ENCODE assay signal across 19 cellular contexts in the genomic region with DNA sequence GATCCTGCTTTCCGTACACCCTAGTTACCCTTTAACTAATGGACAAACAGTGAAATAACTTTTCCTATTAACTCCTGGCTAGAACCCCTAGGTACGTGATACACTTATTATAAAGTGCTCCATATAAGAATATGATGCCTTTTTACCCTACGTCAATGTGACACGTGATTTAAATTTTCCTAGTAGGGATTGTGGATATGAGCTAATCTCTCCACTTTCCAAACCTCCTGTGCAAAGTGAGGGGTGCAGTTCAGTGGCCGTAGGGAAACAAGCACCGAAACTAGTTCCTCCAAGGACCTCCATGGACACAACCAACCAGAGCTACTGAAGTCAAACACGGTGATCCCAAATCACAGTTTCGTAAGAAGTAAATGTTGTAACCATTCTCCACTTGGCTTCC. TPM values are rescaled to one million over a fixed set of nuclear protein-coding genes. Genes with fewer than 3 reads are reported as not detected.
A peak's percentile ranks its signal among the peaks of the same experiment; 100 is the strongest.
DNase-seq lines count a peak whose midpoint lies in the region; ATAC-seq and TF ChIP-seq lines count a peak whose summit lies in the region.
"Had no signal": no experiment of that assay in that cellular context is flagged by ENCODE, and none has a peak within 500 bp of the region (broad histone marks: within the 10 kb centered on the region; RNA-seq: fewer than 3 reads in every experiment).

No MANE protein-coding gene starts in this region.

- H3K9me3 ChIP-seq in stomach = no peaks in the 10 kb centered on the region
- H3K9me3 ChIP-seq: BE2C, HAP-1 had no signal

- DNase-seq in left ventricle myocardium superior = no peak
- DNase-seq in mesothelial cell of epicardium (ENCODE audit: low spot score in 2 of 2, unreplicated experiment in 2 of 2) = no peak
- DNase-seq in stomach = no peak
- DNase-seq in stimulated activated CD4-positive, alpha-beta T cell treated with anti-CD3 and anti-CD28 coated beads, Interleukin-4, amount 100 ng/mL, for 1 hour = no peak
- DNase-seq in NCI-H1694 (lab: John Stamatoyannopoulos, UW) = no peak
- no peak for DNase-seq in activated naive CD4-positive, alpha-beta T cell treated with anti-CD3 and anti-CD28 coated beads, Interleukin-2, amount 10 ng/mL, durations not matched to agents 7 days and 5 days
- DNase-seq in DMS79 (lab: John Stamatoyannopoulos, UW) = no peak
- DNase-seq: BE2C; CD4-positive, alpha-beta T cell; Kasumi-1; MM.1S; NCI-H1092 treated with DMSO at 0.1 percent for 48 hours; NCI-H187; NCI-H345; NCI-H69; SHP77 treated with DMSO at 0.1 percent for 48 hours had no signal

- no peaks in the 10 kb centered on the region for H3K36me3 ChIP-seq in stomach
- H3K36me3 ChIP-seq: HAP-1 had no signal

- H3K4me3 ChIP-seq in stomach = no peak overlapping the region
- H3K4me3 ChIP-seq: HAP-1 had no signal

- TF ChIP-seq CTCF in VCaP (conservative IDR thresholded peaks at IDR 0.05) = no peak
- no peak for TF ChIP-seq CTCF in mesothelial cell of epicardium (IDR thresholded peaks at IDR 0.05; ENCODE audit: unreplicated experiment)
- TF ChIP-seq CTCF in stomach (IDR thresholded peaks at IDR 0.05) = no peak

- peaks cover 24% of the 10 kb centered on the region for H3K36me3 Mint-ChIP-seq in mesothelial cell of epicardium
- H3K36me3 Mint-ChIP-seq in activated naive CD4-positive, alpha-beta T cell treated with anti-CD3 and anti-CD28 coated beads, Interleukin-2, amount 10 ng/mL, durations not matched to agents 7 days and 5 days = no peaks in the 10 kb centered on the region
- H3K36me3 Mint-ChIP-seq: IgD-negative memory B cell had no signal

- TF ChIP-seq EP300 in stomach (IDR thresholded peaks at IDR 0.05) = no peak

- CTCF ChIA-PET in activated naive CD4-positive, alpha-beta T cell treated with anti-CD3 and anti-CD28 coated beads, Interleukin-2, amount 10 ng/mL, durations not matched to agents 7 days and 5 days (lab: Charles Lee) = no interaction called here

- no peaks in the 10 kb centered on the region for H3K27me3 Mint-ChIP-seq in mesothelial cell of epicardium (ENCODE audit: low read depth)
- H3K27me3 Mint-ChIP-seq in activated naive CD4-positive, alpha-beta T cell treated with anti-CD3 and anti-CD28 coated beads, Interleukin-2, amount 10 ng/mL, durations not matched to agents 7 days and 5 days = no peaks in the 10 kb centered on the region

- no peaks in the 10 kb centered on the region for H3K27me3 ChIP-seq in stomach
- H3K27me3 ChIP-seq: BE2C had no signal

- intact Hi-C loops in left ventricle myocardium superior (cut with micrococcal nuclease) = no loop called here
- intact Hi-C loops in stomach (cut with DNase I; ENCODE audit: low total_unique reads) = no loop called here

- ATAC-seq in left ventricle myocardium superior = peak; percentile 21

- peaks cover 38% of the 10 kb centered on the region for H3K4me1 Mint-ChIP-seq in mesothelial cell of epicardium
- no peaks in the 10 kb centered on the region for H3K4me1 Mint-ChIP-seq in activated naive CD4-positive, alpha-beta T cell treated with anti-CD3 and anti-CD28 coated beads, Interleukin-2, amount 10 ng/mL, durations not matched to agents 7 days and 5 days
- H3K4me1 Mint-ChIP-seq: IgD-negative memory B cell had no signal

- H3K27ac ChIP-seq in VCaP (peak overlapping the region; percentile 57), stomach (peak overlapping the region; percentile 68 to 91 (median 76))

- H3K4me1 ChIP-seq in stomach = peaks cover 19 to 87% (median 49%) of the 10 kb centered on the region in 4 donors

- H3K27ac Mint-ChIP-seq in mesothelial cell of epicardium = peak overlapping the region; percentile 26
- no peak overlapping the region for H3K27ac Mint-ChIP-seq in activated naive CD4-positive, alpha-beta T cell treated with anti-CD3 and anti-CD28 coated beads, Interleukin-2, amount 10 ng/mL, durations not matched to agents 7 days and 5 days
- H3K27ac Mint-ChIP-seq: CD4-positive, alpha-beta T cell; IgD-negative memory B cell had no signal

- no peak overlapping the region for H3K4me3 Mint-ChIP-seq in mesothelial cell of epicardium
- H3K4me3 Mint-ChIP-seq in activated naive CD4-positive, alpha-beta T cell treated with anti-CD3 and anti-CD28 coated beads, Interleukin-2, amount 10 ng/mL, durations not matched to agents 7 days and 5 days = no peak overlapping the region
- H3K4me3 Mint-ChIP-seq: CD4-positive, alpha-beta T cell; IgD-negative memory B cell had no signal

- H3K9me3 Mint-ChIP-seq in mesothelial cell of epicardium = no peaks in the 10 kb centered on the region
- no peaks in the 10 kb centered on the region for H3K9me3 Mint-ChIP-seq in activated naive CD4-positive, alpha-beta T cell treated with anti-CD3 and anti-CD28 coated beads, Interleukin-2, amount 10 ng/mL, durations not matched to agents 7 days and 5 days
- H3K9me3 Mint-ChIP-seq: CD4-positive, alpha-beta T cell; IgD-negative memory B cell had no signal

- TF ChIP-seq POLR2A in stomach (IDR thresholded peaks at IDR 0.05) = no peak

- WGBS in stomach, 5 donors = 29 to 52% (median 48%) methylated on average over 8 of the region's 8 CpGs

RNA-seq across cellular contexts. Expression of a gene that starts 19.3 kb away (rescaled TPM):
- total RNA-seq in left ventricle myocardium superior (110 TPM), mesothelial cell of epicardium (213 to 237 TPM (median 230 TPM) in 3 replicates), stomach (100 to 1,000 TPM in 4 of 5 donors, 10 to 100 TPM in 1; 30.1 to 624 (median 148) TPM)
- 1 to 10 TPM; 6.7 to 9.4 (median 7.7) TPM for polyA plus RNA-seq in stomach
- total RNA-seq: CD4-positive, alpha-beta T cell had no signal
- polyA plus RNA-seq: IgD-negative memory B cell had no signal
